8 cellular contexts compared by ENCODE assay signal in the genomic region with DNA sequence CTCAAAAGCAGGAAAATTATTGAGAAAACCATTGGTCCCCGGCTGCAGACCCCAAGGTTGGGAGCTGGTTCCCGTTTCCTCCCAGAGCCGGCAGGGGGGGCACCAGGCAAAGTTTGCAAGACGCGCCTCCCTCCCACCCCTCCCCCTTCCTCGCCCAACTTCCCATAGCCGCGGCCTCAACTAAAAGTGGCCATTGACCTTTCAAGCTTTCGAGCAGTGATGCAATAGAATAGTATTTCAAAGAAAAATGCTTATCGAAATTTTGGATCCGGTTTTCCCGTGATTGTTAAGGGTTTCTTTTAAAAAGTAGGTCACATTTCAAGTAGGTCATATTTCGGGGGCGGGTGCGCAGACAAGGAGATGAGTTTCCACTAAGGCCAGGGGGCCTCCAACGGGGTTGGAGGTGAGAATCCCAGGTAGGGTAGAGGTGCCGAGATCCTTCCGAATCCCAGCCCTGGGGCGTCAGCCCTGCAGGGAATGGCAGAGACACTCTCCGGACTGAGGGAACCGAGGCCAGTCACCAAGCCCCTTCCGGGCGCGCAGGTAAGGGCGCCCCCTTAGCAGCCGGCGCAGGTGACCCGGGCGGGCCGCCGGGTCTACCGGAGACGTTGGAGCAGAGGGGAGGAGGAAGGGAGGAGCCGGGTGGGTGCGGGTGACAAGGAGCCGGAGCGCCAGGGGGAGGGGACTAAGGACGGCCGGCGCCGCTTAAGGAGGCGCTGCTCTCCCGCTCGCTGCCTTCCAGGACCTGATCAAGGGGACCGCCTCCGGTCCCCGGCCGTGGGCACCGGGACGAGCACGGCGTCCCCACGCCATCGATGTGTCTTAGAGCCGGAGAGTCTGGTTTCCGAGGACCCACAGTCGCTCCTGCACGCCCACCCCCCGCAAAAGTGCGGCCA. TPM values are rescaled to one million over a fixed set of nuclear protein-coding genes. Genes with fewer than 3 reads are reported as not detected.
DNase-seq lines count a peak whose midpoint lies in the region; ATAC-seq and TF ChIP-seq lines count a peak whose summit lies in the region.

No MANE protein-coding gene starts in this region.

- H3K36me3 ChIP-seq in colonic mucosa = no peaks in the 10 kb centered on the region

- TF ChIP-seq CTCF in colonic mucosa (IDR thresholded peaks at IDR 0.05) = peak; percentile 75

- H3K27me3 ChIP-seq in colonic mucosa = no peaks in the 10 kb centered on the region

- DNase-seq in NCI-H1436 (lab: John Stamatoyannopoulos, UW) (peak; percentile 37), NCI-H1436 treated with DMSO at 0.1 percent for 48 hours (lab: John Stamatoyannopoulos, UW) (no peak), NCI-H2227 (lab: John Stamatoyannopoulos, UW; ENCODE audit: unreplicated experiment) (peak; percentile 88), colonic mucosa (peak; percentile 93), left kidney (ENCODE audit: low read depth, low spot score) (peak; percentile 96)
- peak; percentile 88 for DNase-seq in activated CD4-positive, alpha-beta T cell treated with anti-CD3 and anti-CD28 coated beads for 36 hours
- peak; percentile 63 to 72 for DNase-seq in stimulated activated CD4-positive, alpha-beta T cell treated with anti-CD3 and anti-CD28 coated beads, Interleukin-1b, Interleukin-23, amount 100 ng/mL, for 4 hours (ENCODE audit: low read depth in 2 of 2)

- peak overlapping the region; percentile 71 for H3K4me3 ChIP-seq in colonic mucosa

- H3K9ac ChIP-seq in colonic mucosa (ENCODE audit: low read depth in 2 of 2, low read length in 2 of 2) = peak overlapping the region; percentile 94 to 96

- H3K4me1 Mint-ChIP-seq in activated CD4-positive, alpha-beta T cell treated with anti-CD3 and anti-CD28 coated beads for 36 hours = peaks cover 16% of the 10 kb centered on the region

- H3K27ac Mint-ChIP-seq in activated CD4-positive, alpha-beta T cell treated with anti-CD3 and anti-CD28 coated beads for 36 hours = peak overlapping the region; percentile 75

- no peaks in the 10 kb centered on the region for H3K4me1 ChIP-seq in colonic mucosa

- H3K27me3 Mint-ChIP-seq in activated CD4-positive, alpha-beta T cell treated with anti-CD3 and anti-CD28 coated beads for 36 hours = peaks cover 23% of the 10 kb centered on the region

- CTCF ChIA-PET in activated CD4-positive, alpha-beta T cell treated with anti-CD3 and anti-CD28 coated beads for 36 hours (lab: Charles Lee) = interaction anchor here (0.5 to 5.5 kb wide), 9 partner anchors 17 to 531 kb away, joined by 3 to 84 read pairs (median 4); no protein-coding TSS in a partner anchor

- peak overlapping the region; percentile 82 for H3K4me3 Mint-ChIP-seq in activated CD4-positive, alpha-beta T cell treated with anti-CD3 and anti-CD28 coated beads for 36 hours

- POLR2A ChIA-PET in activated CD4-positive, alpha-beta T cell treated with anti-CD3 and anti-CD28 coated beads for 36 hours (lab: Charles Lee) = interaction anchor here (0.6 to 0.7 kb wide), 2 partner anchors 194 to 478 kb away, joined by 3 to 6 read pairs; no protein-coding TSS in a partner anchor

- intact Hi-C loops in activated CD4-positive, alpha-beta T cell treated with anti-CD3 and anti-CD28 coated beads for 36 hours (cut with DNase I, micrococcal nuclease) = loop anchor here (1.0 to 10.0 kb wide), 22 partner anchors 21 to 1372 kb away; a partner anchor contains a TSS
- intact Hi-C loops in colonic mucosa (cut with DNase I) = loop anchor here (2.0 to 10.0 kb wide), 5 partner anchors 65 to 531 kb away; a partner anchor contains a TSS

- ATAC-seq in HG02884 (IDR thresholded peaks at IDR 0.05; ENCODE audit: unreplicated experiment) = peak; percentile 35
- ATAC-seq in activated CD4-positive, alpha-beta T cell treated with anti-CD3 and anti-CD28 coated beads for 36 hours = peak; percentile 67

- peak overlapping the region; percentile 93 for H3K27ac ChIP-seq in colonic mucosa

- no peaks in the 10 kb centered on the region for H3K9me3 ChIP-seq in colonic mucosa

- peaks cover 1% of the 10 kb centered on the region for H3K36me3 Mint-ChIP-seq in activated CD4-positive, alpha-beta T cell treated with anti-CD3 and anti-CD28 coated beads for 36 hours (ENCODE audit: low read depth)

- H3K9me3 Mint-ChIP-seq in activated CD4-positive, alpha-beta T cell treated with anti-CD3 and anti-CD28 coated beads for 36 hours (ENCODE audit: low read depth) = no peaks in the 10 kb centered on the region

RNA-seq across cellular contexts. Expression of a gene that starts 2.6 kb away (rescaled TPM):
- total RNA-seq in activated CD4-positive, alpha-beta T cell treated with anti-CD3 and anti-CD28 coated beads for 36 hours = 10 to 100 TPM in 1 of 2 experiments, 1 to 10 TPM in 1; 8.9 to 11.5 TPM
- 10 to 100 TPM; 14.2 to 23.4 TPM for total RNA-seq in colonic mucosa
